ENCODE assay signal across 8 cellular contexts in the genomic region with DNA sequence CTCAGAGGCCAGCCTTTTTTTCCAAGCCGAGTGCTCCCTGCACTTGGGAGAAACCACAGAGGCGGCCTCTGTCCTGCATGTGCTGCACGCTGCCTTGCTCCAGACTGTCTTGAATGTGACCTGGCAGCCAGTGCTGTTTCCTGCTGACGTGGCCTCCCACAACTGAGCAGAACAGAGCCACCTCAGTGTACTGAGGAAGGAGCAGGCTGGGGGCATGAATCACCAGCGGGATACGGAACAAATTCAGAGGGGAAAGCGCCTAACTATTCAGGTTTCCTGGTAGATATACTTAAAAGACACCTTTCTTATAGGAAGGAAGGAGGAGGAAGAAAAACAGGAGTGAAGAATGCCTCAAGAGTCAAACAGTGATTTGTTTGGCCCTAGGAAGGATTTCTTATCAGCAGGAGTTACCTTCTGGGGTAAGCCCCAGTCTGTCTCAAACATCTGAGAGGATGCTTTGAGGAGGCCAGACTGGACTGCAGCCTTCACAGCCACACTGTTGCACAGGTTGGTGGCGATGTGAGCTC.
DNase-seq lines count a peak whose midpoint lies in the region; ATAC-seq and TF ChIP-seq lines count a peak whose summit lies in the region.

No MANE protein-coding gene starts in this region.

- no peaks in the 10 kb centered on the region for H3K27me3 Mint-ChIP-seq in activated CD8-positive, alpha-beta memory T cell treated with anti-CD3 and anti-CD28 coated beads, Interleukin-2, amount 10 ng/mL, durations not matched to agents 7 days and 5 days
- H3K27me3 Mint-ChIP-seq in stimulated activated naive CD8-positive, alpha-beta T cell treated with anti-CD3 and anti-CD28 coated beads, Interleukin-15, Interleukin-2, amounts not matched to agents 100 ng/mL and 50 ng/mL, for 24 hours: no peaks in the 10 kb centered on the region

- no peaks in the 10 kb centered on the region for H3K9me3 ChIP-seq in muscle layer of duodenum (ENCODE audit: control insufficient read depth in 1 of 2, low read length in 2 of 2)

- DNase-seq in activated CD8-positive, alpha-beta memory T cell treated with anti-CD3 and anti-CD28 coated beads, Interleukin-2, amount 10 ng/mL, durations not matched to agents 7 days and 5 days: peak; percentile 63
- DNase-seq in epithelial cell of prostate (ENCODE audit: low read depth, low spot score): peak; percentile 90
- DNase-seq in NCI-H2107 (lab: John Stamatoyannopoulos, UW): no peak
- no peak for DNase-seq in HEK293T (ENCODE audit: extremely low spot score)

- POLR2A ChIA-PET in HEK293T (lab: Yijun Ruan, JAX): no interaction called here

- CTCF ChIA-PET in activated CD8-positive, alpha-beta memory T cell treated with anti-CD3 and anti-CD28 coated beads, Interleukin-2, amount 10 ng/mL, durations not matched to agents 7 days and 5 days (lab: Charles Lee): interaction anchor here (1.2 to 1.4 kb wide), 2 partner anchors 24 to 66 kb away, joined by 3 read pairs; no protein-coding TSS in a partner anchor
- CTCF ChIA-PET in HEK293T (lab: Yijun Ruan, JAX): interaction anchor here (0.6 kb wide), 1 partner anchor 57 kb away, joined by 3 read pairs; no protein-coding TSS in a partner anchor

- H3K27me3 ChIP-seq in muscle layer of duodenum (ENCODE audit: low read depth, low read length): no peaks in the 10 kb centered on the region

- peaks cover 2% of the 10 kb centered on the region for H3K36me3 Mint-ChIP-seq in activated CD8-positive, alpha-beta memory T cell treated with anti-CD3 and anti-CD28 coated beads, Interleukin-2, amount 10 ng/mL, durations not matched to agents 7 days and 5 days
- H3K36me3 Mint-ChIP-seq in stimulated activated naive CD8-positive, alpha-beta T cell treated with anti-CD3 and anti-CD28 coated beads, Interleukin-15, Interleukin-2, amounts not matched to agents 100 ng/mL and 50 ng/mL, for 24 hours (ENCODE audit: low read depth): no peaks in the 10 kb centered on the region

- peaks cover 0 to 18% of the 10 kb centered on the region in 2 donors for H3K36me3 ChIP-seq in muscle layer of duodenum (ENCODE audit: control insufficient read depth in 1 of 2, insufficient read depth in 2 of 2, low read length in 2 of 2)

- peak; percentile 71; the same call in 1 of the 2 replicates for TF ChIP-seq EP300 in Ishikawa (IDR thresholded peaks at IDR 0.05; ENCODE audit: borderline replicate concordance)

- ATAC-seq in GM19395 (IDR thresholded peaks at IDR 0.05; ENCODE audit: unreplicated experiment): peak; percentile 75
- peak; percentile 95 for ATAC-seq in activated CD8-positive, alpha-beta memory T cell treated with anti-CD3 and anti-CD28 coated beads, Interleukin-2, amount 10 ng/mL, durations not matched to agents 7 days and 5 days

- peaks cover 27 to 29% of the 10 kb centered on the region in 2 donors for H3K4me1 ChIP-seq in muscle layer of duodenum (ENCODE audit: control insufficient read depth in 1 of 2, insufficient read depth in 2 of 2, low read length in 2 of 2)

- peak; percentile 36 for TF ChIP-seq RAD21 in Ishikawa (IDR thresholded peaks at IDR 0.05; ENCODE audit: low read depth)

- H3K4me3 Mint-ChIP-seq in activated CD8-positive, alpha-beta memory T cell treated with anti-CD3 and anti-CD28 coated beads, Interleukin-2, amount 10 ng/mL, durations not matched to agents 7 days and 5 days: no peak overlapping the region
- peak overlapping the region; percentile 53 for H3K4me3 Mint-ChIP-seq in stimulated activated naive CD8-positive, alpha-beta T cell treated with anti-CD3 and anti-CD28 coated beads, Interleukin-15, Interleukin-2, amounts not matched to agents 100 ng/mL and 50 ng/mL, for 24 hours

- H3K27ac Mint-ChIP-seq in activated CD8-positive, alpha-beta memory T cell treated with anti-CD3 and anti-CD28 coated beads, Interleukin-2, amount 10 ng/mL, durations not matched to agents 7 days and 5 days: peak overlapping the region; percentile 35
- peak overlapping the region; percentile 86 for H3K27ac Mint-ChIP-seq in stimulated activated naive CD8-positive, alpha-beta T cell treated with anti-CD3 and anti-CD28 coated beads, Interleukin-15, Interleukin-2, amounts not matched to agents 100 ng/mL and 50 ng/mL, for 24 hours

- H3K4me3 ChIP-seq in muscle layer of duodenum (ENCODE audit: low read depth in 1 of 2, low read length in 2 of 2): peak overlapping the region; percentile 13 to 15

- peaks cover 33% of the 10 kb centered on the region for H3K4me1 Mint-ChIP-seq in activated CD8-positive, alpha-beta memory T cell treated with anti-CD3 and anti-CD28 coated beads, Interleukin-2, amount 10 ng/mL, durations not matched to agents 7 days and 5 days
- H3K4me1 Mint-ChIP-seq in stimulated activated naive CD8-positive, alpha-beta T cell treated with anti-CD3 and anti-CD28 coated beads, Interleukin-15, Interleukin-2, amounts not matched to agents 100 ng/mL and 50 ng/mL, for 24 hours (ENCODE audit: low read depth): peaks cover 48% of the 10 kb centered on the region

- H3K27ac ChIP-seq in epithelial cell of prostate: peak overlapping the region; percentile 90
- peak overlapping the region; percentile 94 for H3K27ac ChIP-seq in muscle layer of duodenum (ENCODE audit: low read length)

- H3K9me3 Mint-ChIP-seq in activated CD8-positive, alpha-beta memory T cell treated with anti-CD3 and anti-CD28 coated beads, Interleukin-2, amount 10 ng/mL, durations not matched to agents 7 days and 5 days (ENCODE audit: low read depth): no peaks in the 10 kb centered on the region
- H3K9me3 Mint-ChIP-seq in stimulated activated naive CD8-positive, alpha-beta T cell treated with anti-CD3 and anti-CD28 coated beads, Interleukin-15, Interleukin-2, amounts not matched to agents 100 ng/mL and 50 ng/mL, for 24 hours: no peaks in the 10 kb centered on the region

TF ChIP-seq in Ishikawa, 13 proteins besides CTCF, POLR2A, EP300 and RAD21 (continues in another document):
- peak; percentile 63; the same call in 1 of the 2 replicates for TF ChIP-seq TAF1 (IDR thresholded peaks at IDR 0.05; ENCODE audit: low read depth)
- TF ChIP-seq CREB1 (IDR thresholded peaks at IDR 0.05; ENCODE audit: low read depth): no peak
- peak; percentile 44; the same call in 1 of the 2 replicates for TF ChIP-seq YY1 (IDR thresholded peaks at IDR 0.05; ENCODE audit: low read depth)
- no peak for TF ChIP-seq CEBPB (IDR thresholded peaks at IDR 0.05)
- TF ChIP-seq, protein P1, sequence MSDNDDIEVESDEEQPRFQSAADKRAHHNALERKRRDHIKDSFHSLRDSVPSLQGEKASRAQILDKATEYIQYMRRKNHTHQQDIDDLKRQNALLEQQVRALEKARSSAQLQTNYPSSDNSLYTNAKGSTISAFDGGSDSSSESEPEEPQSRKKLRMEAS (IDR thresholded peaks at IDR 0.05): peak; percentile 98

TF ChIP-seq in HEK293T, 16 proteins besides CTCF, POLR2A, EP300 and RAD21:
- TF ChIP-seq NFRKB (IDR thresholded peaks at IDR 0.05) (no peak), ZNF384 (IDR thresholded peaks at IDR 0.05) (no peak), TARDBP (IDR thresholded peaks at IDR 0.05) (no peak), BHLHE40 (IDR thresholded peaks at IDR 0.05; ENCODE audit: borderline replicate concordance) (no peak), FOXK2 (IDR thresholded peaks at IDR 0.05) (no peak), HDGF (IDR thresholded peaks at IDR 0.05; ENCODE audit: borderline replicate concordance) (no peak), L3MBTL2 (conservative IDR thresholded peaks at IDR 0.05) (no peak), FOXM1 (IDR thresholded peaks at IDR 0.05; ENCODE audit: borderline replicate concordance) (no peak), FOXA1 (IDR thresholded peaks at IDR 0.05) (no peak), ELF4 (IDR thresholded peaks at IDR 0.05) (no peak), SUZ12 (IDR thresholded peaks at IDR 0.05) (no peak)
- TF ChIP-seq, protein P2, sequence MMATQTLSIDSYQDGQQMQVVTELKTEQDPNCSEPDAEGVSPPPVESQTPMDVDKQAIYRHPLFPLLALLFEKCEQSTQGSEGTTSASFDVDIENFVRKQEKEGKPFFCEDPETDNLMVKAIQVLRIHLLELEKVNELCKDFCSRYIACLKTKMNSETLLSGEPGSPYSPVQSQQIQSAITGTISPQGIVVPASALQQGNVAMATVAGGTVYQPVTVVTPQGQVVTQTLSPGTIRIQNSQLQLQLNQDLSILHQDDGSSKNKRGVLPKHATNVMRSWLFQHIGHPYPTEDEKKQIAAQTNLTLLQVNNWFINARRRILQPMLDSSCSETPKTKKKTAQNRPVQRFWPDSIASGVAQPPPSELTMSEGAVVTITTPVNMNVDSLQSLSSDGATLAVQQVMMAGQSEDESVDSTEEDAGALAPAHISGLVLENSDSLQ (IDR thresholded peaks at IDR 0.05): no peak
TF ChIP-seq in HEK293T: peak in this region for 0.

Comparison
In these comparisons a context has a peak if more than half of its experiments do, and no peak if none do; other contexts are left out.
1. DNase-seq: peak in activated CD8-positive, alpha-beta memory T cell treated with anti-CD3 and anti-CD28 coated beads, Interleukin-2, amount 10 ng/mL, durations not matched to agents 7 days and 5 days (single experiment) and epithelial cell of prostate (single experiment); none in NCI-H2107 (single experiment) and HEK293T (single experiment).